10 cellular contexts compared by ENCODE assay signal in the genomic region with DNA sequence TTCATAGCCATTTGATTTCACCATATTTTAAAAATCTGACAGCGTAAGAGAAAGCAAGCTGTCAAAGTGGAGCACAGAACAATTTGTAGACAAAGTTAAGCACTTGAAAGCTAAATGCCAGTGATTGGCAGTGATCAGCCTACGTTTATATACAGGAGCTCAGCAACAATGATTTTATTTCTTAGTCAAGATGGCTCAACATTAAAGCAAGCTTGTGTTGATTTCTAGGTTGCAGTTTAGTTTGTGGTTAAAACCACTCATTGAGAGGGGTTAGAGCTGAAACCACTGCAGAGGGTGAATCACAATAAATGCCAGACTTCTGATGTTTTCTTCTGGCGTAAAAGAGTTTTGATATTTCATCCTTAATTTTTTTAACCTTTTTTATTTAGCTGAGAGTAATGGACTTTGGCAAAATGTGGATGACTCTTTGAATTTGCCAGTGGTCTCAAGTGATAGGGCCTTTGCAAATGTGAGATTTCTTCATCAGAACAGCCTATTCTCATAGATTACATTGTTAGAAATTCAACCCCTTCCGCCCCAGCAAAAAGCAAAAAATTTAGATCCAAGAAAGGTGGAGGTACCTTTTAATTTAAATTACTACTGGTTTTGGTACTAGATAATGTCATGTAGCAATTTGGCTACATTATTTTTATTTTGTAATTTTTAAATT.
DNase-seq lines count a peak whose midpoint lies in the region; ATAC-seq and TF ChIP-seq lines count a peak whose summit lies in the region.
"Had no signal": no experiment of that assay in that cellular context is flagged by ENCODE, and none has a peak within 500 bp of the region (broad histone marks: within the 10 kb centered on the region; RNA-seq: fewer than 3 reads in every experiment).

No MANE protein-coding gene starts in this region.

- H3K27ac ChIP-seq in GM23338 (ENCODE audit: low read depth) (no peak overlapping the region), lower lobe of right lung (no peak overlapping the region)

- DNase-seq in ELR (ENCODE audit: low read depth) = peak; percentile 92
- peak; percentile 92 for DNase-seq in HCEC 1CT
- peak; percentile 75 for DNase-seq in kidney tubule cell (ENCODE audit: low spot score)
- DNase-seq in DMS114 treated with DMSO at 0.1 percent for 48 hours (lab: John Stamatoyannopoulos, UW; ENCODE audit: unreplicated experiment) = no peak
- DNase-seq in GM23338 (ENCODE audit: low spot score) = no peak
- DNase-seq in cerebellar nuclear complex (lab: John Stamatoyannopoulos, UW) = no peak
- DNase-seq in lower lobe of right lung = no peak
- DNase-seq: trophoblast cell had no signal

- H3K27me3 ChIP-seq in GM23338 (ENCODE audit: insufficient read depth) (no peaks in the 10 kb centered on the region), lower lobe of right lung (ENCODE audit: low read depth) (no peaks in the 10 kb centered on the region)

- H4K20me1 ChIP-seq in GM23338 (replicated peaks; ENCODE audit: insufficient read depth) = no peaks in the 10 kb centered on the region

- peak overlapping the region; percentile 84 for H3K27ac Mint-ChIP-seq in activated T-helper 17 cell treated with anti-CD3 and anti-CD28 coated beads, Interleukin-2, amount 50 U/mL, for 72 hours
- no peak overlapping the region for H3K27ac Mint-ChIP-seq in GM23338
- H3K27ac Mint-ChIP-seq: nephron had no signal

- no peaks in the 10 kb centered on the region for H3K9me3 Mint-ChIP-seq in activated T-helper 17 cell treated with anti-CD3 and anti-CD28 coated beads, Interleukin-2, amount 50 U/mL, for 72 hours
- no peaks in the 10 kb centered on the region for H3K9me3 Mint-ChIP-seq in GM23338
- H3K9me3 Mint-ChIP-seq: nephron had no signal

- H3K36me3 ChIP-seq in GM23338 (ENCODE audit: insufficient read depth) = no peaks in the 10 kb centered on the region
- H3K36me3 ChIP-seq in lower lobe of right lung = no peaks in the 10 kb centered on the region

- H3K4me1 ChIP-seq in GM23338 (ENCODE audit: insufficient read depth) = no peaks in the 10 kb centered on the region
- H3K4me1 ChIP-seq in lower lobe of right lung = no peaks in the 10 kb centered on the region

- H3K4me2 ChIP-seq in GM23338 = no peak overlapping the region

- H3K4me1 Mint-ChIP-seq in activated T-helper 17 cell treated with anti-CD3 and anti-CD28 coated beads, Interleukin-2, amount 50 U/mL, for 72 hours = peaks cover 28% of the 10 kb centered on the region
- no peaks in the 10 kb centered on the region for H3K4me1 Mint-ChIP-seq in GM23338

- H3K4me3 Mint-ChIP-seq in activated T-helper 17 cell treated with anti-CD3 and anti-CD28 coated beads, Interleukin-2, amount 50 U/mL, for 72 hours = peak overlapping the region; percentile 72
- H3K4me3 Mint-ChIP-seq in GM23338 = no peak overlapping the region
- H3K4me3 Mint-ChIP-seq: nephron had no signal

- TF ChIP-seq CTCF in GM23338 (conservative IDR thresholded peaks at IDR 0.05; ENCODE audit: low read depth in 2 of 2) (no peak), lower lobe of right lung (IDR thresholded peaks at IDR 0.05) (no peak)

- no peaks in the 10 kb centered on the region for H3K9me3 ChIP-seq in lower lobe of right lung

- no peaks in the 10 kb centered on the region for H3K27me3 Mint-ChIP-seq in activated T-helper 17 cell treated with anti-CD3 and anti-CD28 coated beads, Interleukin-2, amount 50 U/mL, for 72 hours
- H3K27me3 Mint-ChIP-seq in GM23338 (ENCODE audit: insufficient read depth, low read depth, poor library complexity) = no peaks in the 10 kb centered on the region

- H3K36me3 Mint-ChIP-seq in activated T-helper 17 cell treated with anti-CD3 and anti-CD28 coated beads, Interleukin-2, amount 50 U/mL, for 72 hours (ENCODE audit: low read depth) = peaks cover 44% of the 10 kb centered on the region
- H3K36me3 Mint-ChIP-seq in GM23338 (ENCODE audit: low read depth) = peaks cover 12% of the 10 kb centered on the region

- H3K4me3 ChIP-seq in GM23338 (no peak overlapping the region), lower lobe of right lung (no peak overlapping the region)

- H3K9me2 ChIP-seq in GM23338 (ENCODE audit: insufficient read depth) = no peaks in the 10 kb centered on the region

- peaks cover 17% of the 10 kb centered on the region; the same call in 1 of the 2 replicates for H3K79me2 ChIP-seq in GM23338 (replicated peaks; ENCODE audit: insufficient read depth)

- peak; percentile 100 for ATAC-seq in activated T-helper 17 cell treated with anti-CD3 and anti-CD28 coated beads, Interleukin-2, amount 50 U/mL, for 72 hours (replicated peaks)
- ATAC-seq in GM23338 (no peak), lower lobe of right lung (no peak)

- H3F3A ChIP-seq in GM23338 (replicated peaks; ENCODE audit: low read depth) = no peaks in the 10 kb centered on the region

- no peak overlapping the region for H2AFZ ChIP-seq in GM23338

- intact Hi-C loops in lower lobe of right lung (cut with DNase I) = no loop called here

TF ChIP-seq in GM23338, 12 proteins besides CTCF, POLR2A, EP300 and RAD21 (continues in another document):
- TF ChIP-seq, protein P1, sequence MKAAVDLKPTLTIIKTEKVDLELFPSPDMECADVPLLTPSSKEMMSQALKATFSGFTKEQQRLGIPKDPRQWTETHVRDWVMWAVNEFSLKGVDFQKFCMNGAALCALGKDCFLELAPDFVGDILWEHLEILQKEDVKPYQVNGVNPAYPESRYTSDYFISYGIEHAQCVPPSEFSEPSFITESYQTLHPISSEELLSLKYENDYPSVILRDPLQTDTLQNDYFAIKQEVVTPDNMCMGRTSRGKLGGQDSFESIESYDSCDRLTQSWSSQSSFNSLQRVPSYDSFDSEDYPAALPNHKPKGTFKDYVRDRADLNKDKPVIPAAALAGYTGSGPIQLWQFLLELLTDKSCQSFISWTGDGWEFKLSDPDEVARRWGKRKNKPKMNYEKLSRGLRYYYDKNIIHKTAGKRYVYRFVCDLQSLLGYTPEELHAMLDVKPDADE (IDR thresholded peaks at IDR 0.05) = no peak
- no peak for TF ChIP-seq EZH2phosphoT487 (IDR thresholded peaks at IDR 0.05; ENCODE audit: unreplicated experiment)
- no peak for TF ChIP-seq NANOG (IDR thresholded peaks at IDR 0.05; ENCODE audit: borderline replicate concordance)
- no peak for TF ChIP-seq STAT1 (IDR thresholded peaks at IDR 0.05; ENCODE audit: unreplicated experiment)
- TF ChIP-seq EZH2 (IDR thresholded peaks at IDR 0.05; ENCODE audit: low read depth, unreplicated experiment) = no peak
- TF ChIP-seq, protein P2, sequence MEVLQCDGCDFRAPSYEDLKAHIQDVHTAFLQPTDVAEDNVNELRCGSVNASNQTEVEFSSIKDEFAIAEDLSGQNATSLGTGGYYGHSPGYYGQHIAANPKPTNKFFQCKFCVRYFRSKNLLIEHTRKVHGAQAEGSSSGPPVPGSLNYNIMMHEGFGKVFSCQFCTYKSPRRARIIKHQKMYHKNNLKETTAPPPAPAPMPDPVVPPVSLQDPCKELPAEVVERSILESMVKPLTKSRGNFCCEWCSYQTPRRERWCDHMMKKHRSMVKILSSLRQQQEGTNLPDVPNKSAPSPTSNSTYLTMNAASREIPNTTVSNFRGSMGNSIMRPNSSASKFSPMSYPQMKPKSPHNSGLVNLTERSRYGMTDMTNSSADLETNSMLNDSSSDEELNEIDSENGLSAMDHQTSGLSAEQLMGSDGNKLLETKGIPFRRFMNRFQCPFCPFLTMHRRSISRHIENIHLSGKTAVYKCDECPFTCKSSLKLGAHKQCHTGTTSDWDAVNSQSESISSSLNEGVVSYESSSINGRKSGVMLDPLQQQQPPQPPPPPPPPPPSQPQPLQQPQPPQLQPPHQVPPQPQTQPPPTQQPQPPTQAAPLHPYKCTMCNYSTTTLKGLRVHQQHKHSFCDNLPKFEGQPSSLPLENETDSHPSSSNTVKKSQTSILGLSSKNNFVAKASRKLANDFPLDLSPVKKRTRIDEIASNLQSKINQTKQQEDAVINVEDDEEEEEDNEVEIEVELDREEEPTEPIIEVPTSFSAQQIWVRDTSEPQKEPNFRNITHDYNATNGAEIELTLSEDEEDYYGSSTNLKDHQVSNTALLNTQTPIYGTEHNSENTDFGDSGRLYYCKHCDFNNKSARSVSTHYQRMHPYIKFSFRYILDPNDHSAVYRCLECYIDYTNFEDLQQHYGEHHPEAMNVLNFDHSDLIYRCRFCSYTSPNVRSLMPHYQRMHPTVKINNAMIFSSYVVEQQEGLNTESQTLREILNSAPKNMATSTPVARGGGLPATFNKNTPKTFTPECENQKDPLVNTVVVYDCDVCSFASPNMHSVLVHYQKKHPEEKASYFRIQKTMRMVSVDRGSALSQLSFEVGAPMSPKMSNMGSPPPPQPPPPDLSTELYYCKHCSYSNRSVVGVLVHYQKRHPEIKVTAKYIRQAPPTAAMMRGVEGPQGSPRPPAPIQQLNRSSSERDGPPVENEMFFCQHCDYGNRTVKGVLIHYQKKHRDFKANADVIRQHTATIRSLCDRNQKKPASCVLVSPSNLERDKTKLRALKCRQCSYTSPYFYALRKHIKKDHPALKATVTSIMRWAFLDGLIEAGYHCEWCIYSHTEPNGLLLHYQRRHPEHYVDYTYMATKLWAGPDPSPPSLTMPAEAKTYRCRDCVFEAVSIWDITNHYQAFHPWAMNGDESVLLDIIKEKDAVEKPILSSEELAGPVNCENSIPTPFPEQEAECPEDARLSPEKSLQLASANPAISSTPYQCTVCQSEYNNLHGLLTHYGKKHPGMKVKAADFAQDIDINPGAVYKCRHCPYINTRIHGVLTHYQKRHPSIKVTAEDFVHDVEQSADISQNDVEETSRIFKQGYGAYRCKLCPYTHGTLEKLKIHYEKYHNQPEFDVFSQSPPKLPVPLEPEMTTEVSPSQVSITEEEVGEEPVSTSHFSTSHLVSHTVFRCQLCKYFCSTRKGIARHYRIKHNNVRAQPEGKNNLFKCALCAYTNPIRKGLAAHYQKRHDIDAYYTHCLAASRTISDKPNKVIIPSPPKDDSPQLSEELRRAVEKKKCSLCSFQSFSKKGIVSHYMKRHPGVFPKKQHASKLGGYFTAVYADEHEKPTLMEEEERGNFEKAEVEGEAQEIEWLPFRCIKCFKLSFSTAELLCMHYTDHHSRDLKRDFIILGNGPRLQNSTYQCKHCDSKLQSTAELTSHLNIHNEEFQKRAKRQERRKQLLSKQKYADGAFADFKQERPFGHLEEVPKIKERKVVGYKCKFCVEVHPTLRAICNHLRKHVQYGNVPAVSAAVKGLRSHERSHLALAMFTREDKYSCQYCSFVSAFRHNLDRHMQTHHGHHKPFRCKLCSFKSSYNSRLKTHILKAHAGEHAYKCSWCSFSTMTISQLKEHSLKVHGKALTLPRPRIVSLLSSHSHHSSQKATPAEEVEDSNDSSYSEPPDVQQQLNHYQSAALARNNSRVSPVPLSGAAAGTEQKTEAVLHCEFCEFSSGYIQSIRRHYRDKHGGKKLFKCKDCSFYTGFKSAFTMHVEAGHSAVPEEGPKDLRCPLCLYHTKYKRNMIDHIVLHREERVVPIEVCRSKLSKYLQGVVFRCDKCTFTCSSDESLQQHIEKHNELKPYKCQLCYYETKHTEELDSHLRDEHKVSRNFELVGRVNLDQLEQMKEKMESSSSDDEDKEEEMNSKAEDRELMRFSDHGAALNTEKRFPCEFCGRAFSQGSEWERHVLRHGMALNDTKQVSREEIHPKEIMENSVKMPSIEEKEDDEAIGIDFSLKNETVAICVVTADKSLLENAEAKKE (CRISPR knock-in tag; IDR thresholded peaks at IDR 0.05) = no peak
- no peak for TF ChIP-seq JUNB (IDR thresholded peaks at IDR 0.05; ENCODE audit: unreplicated experiment)
- no peak for TF ChIP-seq ZNF114 (CRISPR knock-in tag; IDR thresholded peaks at IDR 0.05)
- no peak for TF ChIP-seq CREB1 (CRISPR knock-in tag; IDR thresholded peaks at IDR 0.05; ENCODE audit: low read depth)

Comparison
In these comparisons a context has a peak if more than half of its experiments do, and no peak if none do; other contexts are left out.
1. DNase-seq: peak in ELR (single experiment), HCEC 1CT (single experiment) and kidney tubule cell (single experiment); none in DMS114 treated with DMSO at 0.1 percent for 48 hours (single experiment), GM23338 (single experiment), cerebellar nuclear complex (0 of 2) and lower lobe of right lung (single experiment).